In the genomic region with DNA sequence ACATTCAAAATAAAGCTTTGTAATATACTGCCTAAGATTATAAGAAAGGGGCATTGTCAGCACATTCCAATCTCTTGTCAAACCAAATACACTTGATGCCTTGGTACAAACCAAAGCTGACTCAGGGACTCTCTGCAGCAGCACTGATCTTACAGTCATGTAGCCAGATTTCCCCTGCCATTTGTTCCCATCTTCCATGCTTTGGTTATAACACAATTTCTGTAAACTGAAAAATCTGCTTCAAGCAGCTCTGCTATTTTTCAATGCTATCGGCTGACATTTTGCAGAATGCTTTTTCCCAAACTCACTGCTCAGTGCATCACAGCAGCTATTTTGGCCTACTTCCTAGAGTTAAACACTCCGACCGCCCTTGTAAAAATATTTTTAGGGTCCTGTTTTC, we compare ENCODE assay signal across 12 cellular contexts. TPM values are rescaled to one million over a fixed set of nuclear protein-coding genes. Genes with fewer than 3 reads are reported as not detected.
DNase-seq lines count a peak whose midpoint lies in the region; ATAC-seq and TF ChIP-seq lines count a peak whose summit lies in the region.
"Had no signal": no experiment of that assay in that cellular context is flagged by ENCODE, and none has a peak within 500 bp of the region (broad histone marks: within the 10 kb centered on the region; RNA-seq: fewer than 3 reads in every experiment).

No MANE protein-coding gene starts in this region.

- TF ChIP-seq CTCF in astrocyte of the spinal cord (IDR thresholded peaks at IDR 0.05; ENCODE audit: low read depth, low read length) (no peak), left ventricle myocardium inferior (IDR thresholded peaks at IDR 0.05; ENCODE audit: borderline replicate concordance) (no peak), GM13976 (IDR thresholded peaks at IDR 0.05; ENCODE audit: borderline replicate concordance, control extremely low read depth, extremely low read depth, insufficient read depth, missing control alignments) (no peak)

- intact Hi-C loops in left ventricle myocardium inferior (cut with micrococcal nuclease), result no loop called here

- in situ Hi-C loops in astrocyte of the spinal cord (cut with HindIII; ENCODE audit: low sequenced_read_pairs), result no loop called here
- in situ Hi-C loops in GM13976 (cut with MboI; ENCODE audit: low sequenced_read_pairs, unreplicated experiment), result no loop called here

- H3K4me1 ChIP-seq in left ventricle myocardium inferior, result peaks cover 76% of the 10 kb centered on the region

- peak overlapping the region; percentile 56 for H3K27ac ChIP-seq in left ventricle myocardium inferior (replicated peaks)

- H3K4me3 ChIP-seq in astrocyte of the spinal cord (ENCODE audit: low read depth, low read length) (no peak overlapping the region), left ventricle myocardium inferior (peak overlapping the region; percentile 27)

- peak; percentile 73 for DNase-seq in ELR (ENCODE audit: low read depth)
- peak; percentile 66 for DNase-seq in astrocyte of the spinal cord (ENCODE audit: low read depth, low spot score)
- no peak for DNase-seq in left ventricle myocardium inferior
- DNase-seq in pons (ENCODE audit: low spot score), result peak; percentile 44
- no peak for DNase-seq in GM13976 (ENCODE audit: low spot score)
- DNase-seq in 8988T, result no peak
- DNase-seq: activated T-cell treated with anti-CD3 and anti-CD28 coated beads, Interleukin-2, amount 50 U/mL, for 1 hour; CD8-positive, alpha-beta T cell; KG1; NCI-H526 had no signal

- H3K27me3 ChIP-seq in left ventricle myocardium inferior (ENCODE audit: low read depth), result no peaks in the 10 kb centered on the region

- no peaks in the 10 kb centered on the region for H3K9me3 ChIP-seq in left ventricle myocardium inferior (replicated peaks)

- H3K36me3 ChIP-seq in left ventricle myocardium inferior, result no peaks in the 10 kb centered on the region

- ATAC-seq in HG03108 (IDR thresholded peaks at IDR 0.05; ENCODE audit: unreplicated experiment) (no peak), HG03457 (IDR thresholded peaks at IDR 0.05; ENCODE audit: unreplicated experiment) (no peak)
- ATAC-seq: CD8-positive, alpha-beta T cell had no signal

RNA-seq across cellular contexts. Expression of a gene that starts 18.2 kb away (rescaled TPM):
- total RNA-seq in left ventricle myocardium inferior, result 21.1 TPM
- total RNA-seq: CD8-positive, alpha-beta T cell had no signal

Comparison
In these comparisons a context has a peak if more than half of its experiments do, and no peak if none do; other contexts are left out.
1. DNase-seq: peak in ELR (single experiment), astrocyte of the spinal cord (single experiment) and pons (single experiment); none in left ventricle myocardium inferior (single experiment), GM13976 (single experiment) and 8988T (single experiment).